Comparison of ENCODE assay signal across 8 cellular contexts in genomic region chr22:20523118-20523983, GRCh38. TPM values are rescaled to one million over a fixed set of nuclear protein-coding genes. Genes with fewer than 3 reads are reported as not detected.
DNase-seq lines count a peak whose midpoint lies in the region; ATAC-seq, FAIRE-seq and TF ChIP-seq lines count a peak whose summit lies in the region.

No MANE protein-coding gene starts in this region.

- H3K4me1 ChIP-seq in endothelial cell of umbilical vein (ENCODE audit: control insufficient read depth, extremely low read depth, insufficient read depth, low read length) = peaks cover 54% of the 10 kb centered on the region
- H3K4me1 ChIP-seq in colonic mucosa = peaks cover 6% of the 10 kb centered on the region

- H3K9me3 ChIP-seq in SK-N-MC (ENCODE audit: low read depth, low read length) (no peaks in the 10 kb centered on the region), endothelial cell of umbilical vein (replicated peaks; ENCODE audit: control insufficient read depth, insufficient read depth, low read length) (no peaks in the 10 kb centered on the region), colonic mucosa (no peaks in the 10 kb centered on the region)

- H3K27ac ChIP-seq in SK-N-MC = peak overlapping the region; percentile 60
- H3K27ac ChIP-seq in endothelial cell of umbilical vein (ENCODE audit: insufficient read depth, low read depth, low read length) = peak overlapping the region; percentile 40
- no peak overlapping the region for H3K27ac ChIP-seq in colonic mucosa

- no peak overlapping the region for H3K4me2 ChIP-seq in endothelial cell of umbilical vein (ENCODE audit: insufficient read depth, low read length)

- no TSS peak for BruUV-seq in endothelial cell of umbilical vein (replicated peaks; lab: Mats Ljungman, UMichigan)

- H2AFZ ChIP-seq in endothelial cell of umbilical vein (ENCODE audit: low read depth, low read length) = no peak overlapping the region

- H3K9me1 ChIP-seq in endothelial cell of umbilical vein (replicated peaks; ENCODE audit: control insufficient read depth, extremely low read depth, insufficient read depth, low read length) = no peaks in the 10 kb centered on the region

- POLR2A ChIA-PET in endothelial cell of umbilical vein (lab: Charles Lee) = no interaction called here

- no peaks in the 10 kb centered on the region for H3K27me3 ChIP-seq in endothelial cell of umbilical vein (ENCODE audit: control insufficient read depth in 2 of 2, insufficient read depth in 2 of 2, low read length in 2 of 2)
- no peaks in the 10 kb centered on the region for H3K27me3 ChIP-seq in colonic mucosa

- no peak for ATAC-seq in GM21526 (IDR thresholded peaks at IDR 0.05; ENCODE audit: low FRiP score, unreplicated experiment)
- no peak for ATAC-seq in esophagus mucosa
- no peak for ATAC-seq in GM19452 (IDR thresholded peaks at IDR 0.05; ENCODE audit: unreplicated experiment)

- DNase-seq in HCEC 1CT (peak; percentile 65), SK-N-MC (ENCODE audit: low read depth, low spot score) (no peak), endothelial cell of umbilical vein (ENCODE audit: low read depth, low spot score) (no peak), renal cortical epithelial cell (ENCODE audit: low read depth) (peak; percentile 36), colonic mucosa (no peak)

- peaks cover 23% of the 10 kb centered on the region for H3K36me3 ChIP-seq in SK-N-MC (ENCODE audit: insufficient read depth, low read length)
- peaks cover 5% of the 10 kb centered on the region in 2 experiments for H3K36me3 ChIP-seq in endothelial cell of umbilical vein (ENCODE audit: control insufficient read depth in 2 of 2, extremely low read depth in 1 of 2, insufficient read depth in 2 of 2, low read length in 2 of 2)
- H3K36me3 ChIP-seq in colonic mucosa = no peaks in the 10 kb centered on the region

- CTCF ChIA-PET in endothelial cell of umbilical vein (lab: Charles Lee) = interaction anchor here (0.9 to 2.1 kb wide), 3 partner anchors 9 to 41 kb away, joined by 3 to 6 read pairs (median 5); no protein-coding TSS in a partner anchor

- H3K9ac ChIP-seq in SK-N-MC (ENCODE audit: insufficient read length) (no peak overlapping the region), endothelial cell of umbilical vein (replicated peaks; ENCODE audit: extremely low read depth, insufficient read depth, low read length) (no peak overlapping the region), colonic mucosa (ENCODE audit: low read depth in 2 of 2, low read length in 2 of 2) (no peak overlapping the region)

- peaks cover 3% of the 10 kb centered on the region for H4K20me1 ChIP-seq in endothelial cell of umbilical vein (replicated peaks; ENCODE audit: control insufficient read depth, extremely low read depth, insufficient read depth, low read length)

- intact Hi-C loops in endothelial cell of umbilical vein (cut with micrococcal nuclease) = no loop called here
- intact Hi-C loops in colonic mucosa (cut with DNase I) = no loop called here

- dilution Hi-C loops in endothelial cell of umbilical vein (cut with MboI; ENCODE audit: extremely low pct_ligation_motif_present, low sequenced_read_pairs) = no loop called here

- no peak for FAIRE-seq in endothelial cell of umbilical vein (lab: Jason Lieb, UNC)

- no peak for TF ChIP-seq POLR2A in endothelial cell of umbilical vein (IDR thresholded peaks at IDR 0.05; ENCODE audit: low read depth, low read length)

- TF ChIP-seq CTCF in endothelial cell of umbilical vein (IDR thresholded peaks at IDR 0.05; ENCODE audit: extremely low read depth in 1 of 2, insufficient read depth in 1 of 2, low read depth in 1 of 2, low read length in 2 of 2) = no peak
- no peak for TF ChIP-seq CTCF in colonic mucosa (IDR thresholded peaks at IDR 0.05)

- H3K4me3 ChIP-seq in SK-N-MC (no peak overlapping the region), endothelial cell of umbilical vein (replicated peaks in 1 of 3; ENCODE audit: insufficient read depth in 1 of 3, low read depth in 1 of 3, low read length in 3 of 3) (no peak overlapping the region), colonic mucosa (no peak overlapping the region)

- H3K79me2 ChIP-seq in endothelial cell of umbilical vein (ENCODE audit: control insufficient read depth, insufficient read depth, low read length) = peaks cover 91% of the 10 kb centered on the region

TF ChIP-seq in endothelial cell of umbilical vein, 7 proteins besides CTCF, POLR2A, EP300 and RAD21:
- TF ChIP-seq MYC (IDR thresholded peaks at IDR 0.05; ENCODE audit: low read depth, low read length) (no peak), JUN (IDR thresholded peaks at IDR 0.05; ENCODE audit: borderline replicate concordance, insufficient read depth, insufficient read length, low read depth) (no peak), GATA2 (IDR thresholded peaks at IDR 0.05; ENCODE audit: insufficient read depth, insufficient read length, low read depth, low read length) (no peak), MAX (IDR thresholded peaks at IDR 0.05; ENCODE audit: insufficient read depth, insufficient read length) (no peak), EZH2 (IDR thresholded peaks at IDR 0.05; ENCODE audit: borderline replicate concordance, low read depth, low read length, severe bottlenecking) (no peak), POLR2AphosphoS5 (IDR thresholded peaks at IDR 0.05; ENCODE audit: insufficient read depth, low read depth, low read length) (no peak), FOS (IDR thresholded peaks at IDR 0.05; ENCODE audit: borderline replicate concordance, insufficient read depth, low read length) (no peak)

RNA-seq across cellular contexts. Expression of gene MED15, which starts 15.9 kb away (rescaled TPM):
- total RNA-seq in endothelial cell of umbilical vein = 126 and 138 TPM in 2 replicates
- polyA plus RNA-seq in endothelial cell of umbilical vein = 68.1 and 85.1 TPM in 2 replicates
- 39.4 and 44.2 TPM in 2 replicates for polyA plus RNA-seq in endothelial cell of umbilical vein (2011; cell fraction: cytosol; rRNA removed)
- 186 and 198 TPM in 2 replicates for polyA plus RNA-seq in endothelial cell of umbilical vein (2011; cell fraction: nucleus; rRNA removed)
- polyA plus RNA-seq in endothelial cell of umbilical vein (2012) = 54.1 and 54.9 TPM in 2 replicates
- 86.6 and 102 TPM in 2 replicates for polyA minus RNA-seq in endothelial cell of umbilical vein
- 22.4 TPM for polyA minus RNA-seq in endothelial cell of umbilical vein (2011; cell fraction: cytosol; rRNA and poly(A)+ RNA removed)
- polyA minus RNA-seq in endothelial cell of umbilical vein (2011; cell fraction: nucleus; rRNA and poly(A)+ RNA removed) = 145 and 223 TPM in 2 replicates
- total RNA-seq in renal cortical epithelial cell = 41.5 and 69.2 TPM in 2 replicates
- total RNA-seq in colonic mucosa = 100 to 1,000 TPM in 1 of 2 donors, 10 to 100 TPM in 1; 93.1 to 102 TPM
- total RNA-seq in esophagus mucosa = 51.7 TPM

RNA-seq across cellular contexts. Expression of gene KLHL22, which starts 27.8 kb away (rescaled TPM):
- 20.1 and 24.2 TPM in 2 replicates for total RNA-seq in endothelial cell of umbilical vein
- polyA plus RNA-seq in endothelial cell of umbilical vein = 33.6 and 38.1 TPM in 2 replicates
- 19.9 and 24.6 TPM in 2 replicates for polyA plus RNA-seq in endothelial cell of umbilical vein (2011; cell fraction: cytosol; rRNA removed)
- 33.5 and 50.8 TPM in 2 replicates for polyA plus RNA-seq in endothelial cell of umbilical vein (2011; cell fraction: nucleus; rRNA removed)
- polyA plus RNA-seq in endothelial cell of umbilical vein (2012) = 14.3 and 15.8 TPM in 2 replicates
- polyA minus RNA-seq in endothelial cell of umbilical vein = 40.5 and 44.8 TPM in 2 replicates
- polyA minus RNA-seq in endothelial cell of umbilical vein (2011; cell fraction: cytosol; rRNA and poly(A)+ RNA removed) = 4.0 TPM
- polyA minus RNA-seq in endothelial cell of umbilical vein (2011; cell fraction: nucleus; rRNA and poly(A)+ RNA removed) = 21.8 and 24.5 TPM in 2 replicates
- 18.9 and 25.5 TPM in 2 replicates for total RNA-seq in renal cortical epithelial cell
- total RNA-seq in colonic mucosa = 10 to 100 TPM; 10.4 to 13.2 TPM
- 5.0 TPM for total RNA-seq in esophagus mucosa

Comparison
In these comparisons a context has a peak if more than half of its experiments do, and no peak if none do; other contexts are left out.
1. DNase-seq: peak in HCEC 1CT (single experiment) and renal cortical epithelial cell (single experiment); none in SK-N-MC (single experiment), endothelial cell of umbilical vein (single experiment) and colonic mucosa (single experiment).